Comparison of ENCODE assay signal across 17 cellular contexts in the genomic region with DNA sequence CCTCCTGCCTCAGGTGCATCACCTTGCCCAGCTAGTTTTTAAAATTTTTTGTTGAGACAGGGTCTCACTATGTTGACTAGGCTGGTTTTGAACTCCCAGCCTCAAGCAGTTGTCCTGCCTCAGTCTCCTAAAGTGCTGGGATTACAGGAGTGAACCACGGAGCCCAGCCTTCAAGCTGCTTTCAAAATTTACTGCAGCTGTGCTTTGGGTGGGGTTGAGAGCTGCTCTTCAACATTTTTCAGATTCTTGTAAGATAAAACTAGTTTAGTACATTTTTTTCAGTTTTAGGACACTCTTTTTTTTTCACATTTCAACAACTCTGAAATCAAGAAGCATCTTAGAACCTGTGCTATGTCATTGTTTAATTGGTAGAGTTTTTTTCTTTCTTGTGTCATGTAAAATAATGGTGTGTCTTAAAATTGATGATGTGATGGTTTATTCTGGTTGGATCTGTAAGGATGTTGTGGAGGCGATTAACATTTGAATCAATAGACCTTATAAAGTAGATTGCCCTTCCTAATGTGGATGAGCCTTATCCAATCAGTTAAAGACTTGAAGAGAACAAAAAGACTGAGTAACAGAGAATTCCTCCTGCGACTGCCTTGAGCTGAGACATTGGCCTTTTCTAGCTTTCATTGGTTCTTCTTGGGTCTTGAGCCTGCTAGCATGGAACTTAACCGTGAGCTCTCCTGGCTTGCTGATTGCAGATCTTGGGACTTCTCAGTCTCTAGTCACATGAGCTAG.
"Had no signal": no experiment of that assay in that cellular context is flagged by ENCODE, and none has a peak within 500 bp of the region (broad histone marks: within the 10 kb centered on the region; RNA-seq: fewer than 3 reads in every experiment).

No MANE protein-coding gene starts in this region.

- ATAC-seq: activated CD4-positive, CD25-positive, alpha-beta regulatory T cell treated with anti-CD3 and anti-CD28 coated beads, Interleukin-2, amount 50 U/mL, for 24 hours; left cardiac atrium; lower lobe of right lung; naive thymus-derived CD8-positive, alpha-beta T cell had no signal

- DNase-seq: activated CD4-positive, alpha-beta T cell treated with anti-CD3 and anti-CD28 coated beads, Interleukin-2, amount 50 U/mL, for 1 hour; activated naive CD4-positive, alpha-beta T cell; activated naive CD8-positive, alpha-beta T cell treated with anti-CD3 and anti-CD28 coated beads, Interleukin-2, amount 10 ng/mL, durations not matched to agents 7 days and 5 days; anterior cingulate cortex; effector memory CD4-positive, alpha-beta T cell; heart right ventricle; left cardiac atrium; lower lobe of right lung; naive thymus-derived CD8-positive, alpha-beta T cell; stimulated activated CD4-positive, alpha-beta T cell treated with anti-CD3 and anti-CD28 coated beads, Interleukin-12 subunit alpha, Interleukin-12 subunit beta, amount 100 ng/mL, for 4 hours; stimulated activated CD4-positive, alpha-beta T cell treated with anti-CD3 and anti-CD28 coated beads, Interleukin-2, amount 100 ng/mL, for 24 hours; thyroid gland had no signal

- H3K27me3 ChIP-seq: gastroesophageal sphincter, heart right ventricle, neutrophil, thyroid gland, vagina had no signal

- H3K4me1 ChIP-seq: lower lobe of right lung had no signal

- H3K9me3 Mint-ChIP-seq: activated naive CD8-positive, alpha-beta T cell treated with anti-CD3 and anti-CD28 coated beads, Interleukin-2, amount 10 ng/mL, durations not matched to agents 7 days and 5 days; dendritic cell treated with granulocyte-macrophage colony-stimulating factor and Interleukin-4, amounts not matched to agents 40 ng/mL and 50 ng/mL, for 4 days; naive thymus-derived CD8-positive, alpha-beta T cell had no signal

- H3K9me3 ChIP-seq: gastroesophageal sphincter, heart right ventricle, lower lobe of right lung, neutrophil, thyroid gland, vagina had no signal

- H3K4me3 ChIP-seq: gastroesophageal sphincter, heart right ventricle, lower lobe of right lung, thyroid gland, vagina had no signal

- H3K4me3 Mint-ChIP-seq: activated naive CD8-positive, alpha-beta T cell treated with anti-CD3 and anti-CD28 coated beads, Interleukin-2, amount 10 ng/mL, durations not matched to agents 7 days and 5 days; dendritic cell treated with granulocyte-macrophage colony-stimulating factor and Interleukin-4, amounts not matched to agents 40 ng/mL and 50 ng/mL, for 4 days had no signal

- H3K27ac Mint-ChIP-seq: activated naive CD8-positive, alpha-beta T cell treated with anti-CD3 and anti-CD28 coated beads, Interleukin-2, amount 10 ng/mL, durations not matched to agents 7 days and 5 days; dendritic cell treated with granulocyte-macrophage colony-stimulating factor and Interleukin-4, amounts not matched to agents 40 ng/mL and 50 ng/mL, for 4 days had no signal

- H3K36me3 ChIP-seq: neutrophil had no signal

- H3K27me3 Mint-ChIP-seq: activated naive CD8-positive, alpha-beta T cell treated with anti-CD3 and anti-CD28 coated beads, Interleukin-2, amount 10 ng/mL, durations not matched to agents 7 days and 5 days; dendritic cell treated with granulocyte-macrophage colony-stimulating factor and Interleukin-4, amounts not matched to agents 40 ng/mL and 50 ng/mL, for 4 days; naive thymus-derived CD8-positive, alpha-beta T cell had no signal

- H3K27ac ChIP-seq: gastroesophageal sphincter, heart right ventricle, lower lobe of right lung, neutrophil, thyroid gland, vagina had no signal
